ENCODE assay signal across 3 cellular contexts in the genomic region with DNA sequence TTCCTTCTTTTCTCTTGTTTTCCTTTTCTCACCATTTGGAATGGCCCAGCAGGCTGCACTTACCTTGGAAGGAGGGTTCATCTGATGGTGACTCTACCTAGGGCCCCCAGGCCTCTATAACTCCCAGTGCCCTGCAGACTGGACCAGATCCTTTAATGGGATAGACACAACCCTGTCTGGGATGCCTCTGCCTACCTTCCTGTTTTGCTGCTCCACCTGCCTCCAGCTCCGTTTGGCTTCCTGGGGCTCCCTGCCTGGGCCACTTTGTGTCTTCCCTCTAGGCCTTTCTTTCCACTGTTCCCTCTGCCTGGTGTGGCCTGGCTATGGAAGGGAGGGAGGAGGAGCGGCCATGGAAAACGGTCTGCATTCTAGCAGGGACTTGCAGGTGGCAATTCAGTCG.
TF ChIP-seq lines count a peak whose summit lies in the region.

No MANE protein-coding gene starts in this region.

TF ChIP-seq in GM23338, 12 proteins besides CTCF, POLR2A, EP300 and RAD21 (continues in another document):
- TF ChIP-seq JUNB (IDR thresholded peaks at IDR 0.05; ENCODE audit: unreplicated experiment): no peak
- no peak for TF ChIP-seq EZH2 (IDR thresholded peaks at IDR 0.05; ENCODE audit: low read depth, unreplicated experiment)
- no peak for TF ChIP-seq ZNF114 (CRISPR knock-in tag; IDR thresholded peaks at IDR 0.05)
- TF ChIP-seq EZH2phosphoT487 (IDR thresholded peaks at IDR 0.05; ENCODE audit: unreplicated experiment): no peak
- TF ChIP-seq, protein P1, sequence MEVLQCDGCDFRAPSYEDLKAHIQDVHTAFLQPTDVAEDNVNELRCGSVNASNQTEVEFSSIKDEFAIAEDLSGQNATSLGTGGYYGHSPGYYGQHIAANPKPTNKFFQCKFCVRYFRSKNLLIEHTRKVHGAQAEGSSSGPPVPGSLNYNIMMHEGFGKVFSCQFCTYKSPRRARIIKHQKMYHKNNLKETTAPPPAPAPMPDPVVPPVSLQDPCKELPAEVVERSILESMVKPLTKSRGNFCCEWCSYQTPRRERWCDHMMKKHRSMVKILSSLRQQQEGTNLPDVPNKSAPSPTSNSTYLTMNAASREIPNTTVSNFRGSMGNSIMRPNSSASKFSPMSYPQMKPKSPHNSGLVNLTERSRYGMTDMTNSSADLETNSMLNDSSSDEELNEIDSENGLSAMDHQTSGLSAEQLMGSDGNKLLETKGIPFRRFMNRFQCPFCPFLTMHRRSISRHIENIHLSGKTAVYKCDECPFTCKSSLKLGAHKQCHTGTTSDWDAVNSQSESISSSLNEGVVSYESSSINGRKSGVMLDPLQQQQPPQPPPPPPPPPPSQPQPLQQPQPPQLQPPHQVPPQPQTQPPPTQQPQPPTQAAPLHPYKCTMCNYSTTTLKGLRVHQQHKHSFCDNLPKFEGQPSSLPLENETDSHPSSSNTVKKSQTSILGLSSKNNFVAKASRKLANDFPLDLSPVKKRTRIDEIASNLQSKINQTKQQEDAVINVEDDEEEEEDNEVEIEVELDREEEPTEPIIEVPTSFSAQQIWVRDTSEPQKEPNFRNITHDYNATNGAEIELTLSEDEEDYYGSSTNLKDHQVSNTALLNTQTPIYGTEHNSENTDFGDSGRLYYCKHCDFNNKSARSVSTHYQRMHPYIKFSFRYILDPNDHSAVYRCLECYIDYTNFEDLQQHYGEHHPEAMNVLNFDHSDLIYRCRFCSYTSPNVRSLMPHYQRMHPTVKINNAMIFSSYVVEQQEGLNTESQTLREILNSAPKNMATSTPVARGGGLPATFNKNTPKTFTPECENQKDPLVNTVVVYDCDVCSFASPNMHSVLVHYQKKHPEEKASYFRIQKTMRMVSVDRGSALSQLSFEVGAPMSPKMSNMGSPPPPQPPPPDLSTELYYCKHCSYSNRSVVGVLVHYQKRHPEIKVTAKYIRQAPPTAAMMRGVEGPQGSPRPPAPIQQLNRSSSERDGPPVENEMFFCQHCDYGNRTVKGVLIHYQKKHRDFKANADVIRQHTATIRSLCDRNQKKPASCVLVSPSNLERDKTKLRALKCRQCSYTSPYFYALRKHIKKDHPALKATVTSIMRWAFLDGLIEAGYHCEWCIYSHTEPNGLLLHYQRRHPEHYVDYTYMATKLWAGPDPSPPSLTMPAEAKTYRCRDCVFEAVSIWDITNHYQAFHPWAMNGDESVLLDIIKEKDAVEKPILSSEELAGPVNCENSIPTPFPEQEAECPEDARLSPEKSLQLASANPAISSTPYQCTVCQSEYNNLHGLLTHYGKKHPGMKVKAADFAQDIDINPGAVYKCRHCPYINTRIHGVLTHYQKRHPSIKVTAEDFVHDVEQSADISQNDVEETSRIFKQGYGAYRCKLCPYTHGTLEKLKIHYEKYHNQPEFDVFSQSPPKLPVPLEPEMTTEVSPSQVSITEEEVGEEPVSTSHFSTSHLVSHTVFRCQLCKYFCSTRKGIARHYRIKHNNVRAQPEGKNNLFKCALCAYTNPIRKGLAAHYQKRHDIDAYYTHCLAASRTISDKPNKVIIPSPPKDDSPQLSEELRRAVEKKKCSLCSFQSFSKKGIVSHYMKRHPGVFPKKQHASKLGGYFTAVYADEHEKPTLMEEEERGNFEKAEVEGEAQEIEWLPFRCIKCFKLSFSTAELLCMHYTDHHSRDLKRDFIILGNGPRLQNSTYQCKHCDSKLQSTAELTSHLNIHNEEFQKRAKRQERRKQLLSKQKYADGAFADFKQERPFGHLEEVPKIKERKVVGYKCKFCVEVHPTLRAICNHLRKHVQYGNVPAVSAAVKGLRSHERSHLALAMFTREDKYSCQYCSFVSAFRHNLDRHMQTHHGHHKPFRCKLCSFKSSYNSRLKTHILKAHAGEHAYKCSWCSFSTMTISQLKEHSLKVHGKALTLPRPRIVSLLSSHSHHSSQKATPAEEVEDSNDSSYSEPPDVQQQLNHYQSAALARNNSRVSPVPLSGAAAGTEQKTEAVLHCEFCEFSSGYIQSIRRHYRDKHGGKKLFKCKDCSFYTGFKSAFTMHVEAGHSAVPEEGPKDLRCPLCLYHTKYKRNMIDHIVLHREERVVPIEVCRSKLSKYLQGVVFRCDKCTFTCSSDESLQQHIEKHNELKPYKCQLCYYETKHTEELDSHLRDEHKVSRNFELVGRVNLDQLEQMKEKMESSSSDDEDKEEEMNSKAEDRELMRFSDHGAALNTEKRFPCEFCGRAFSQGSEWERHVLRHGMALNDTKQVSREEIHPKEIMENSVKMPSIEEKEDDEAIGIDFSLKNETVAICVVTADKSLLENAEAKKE (CRISPR knock-in tag; IDR thresholded peaks at IDR 0.05): no peak

TF ChIP-seq in IMR-90, 13 proteins besides CTCF, POLR2A, EP300 and RAD21:
- no peak for TF ChIP-seq CHD1 (IDR thresholded peaks at IDR 0.05; ENCODE audit: low read depth, low read length)
- TF ChIP-seq NFE2L2 (IDR thresholded peaks at IDR 0.05; ENCODE audit: low read depth, low read length): no peak
- no peak for TF ChIP-seq MXI1 (IDR thresholded peaks at IDR 0.05; ENCODE audit: borderline replicate concordance, low read depth, low read length)
- TF ChIP-seq MAFK (IDR thresholded peaks at IDR 0.05; ENCODE audit: low read depth, low read length): no peak
- no peak for TF ChIP-seq MAZ (IDR thresholded peaks at IDR 0.05; ENCODE audit: borderline replicate concordance, low read depth, low read length)
- no peak for TF ChIP-seq RFX5 (IDR thresholded peaks at IDR 0.05; ENCODE audit: low read depth, low read length)
- TF ChIP-seq, protein P2, sequence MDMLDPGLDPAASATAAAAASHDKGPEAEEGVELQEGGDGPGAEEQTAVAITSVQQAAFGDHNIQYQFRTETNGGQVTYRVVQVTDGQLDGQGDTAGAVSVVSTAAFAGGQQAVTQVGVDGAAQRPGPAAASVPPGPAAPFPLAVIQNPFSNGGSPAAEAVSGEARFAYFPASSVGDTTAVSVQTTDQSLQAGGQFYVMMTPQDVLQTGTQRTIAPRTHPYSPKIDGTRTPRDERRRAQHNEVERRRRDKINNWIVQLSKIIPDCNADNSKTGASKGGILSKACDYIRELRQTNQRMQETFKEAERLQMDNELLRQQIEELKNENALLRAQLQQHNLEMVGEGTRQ (IDR thresholded peaks at IDR 0.05; ENCODE audit: low read depth, low read length): no peak
- TF ChIP-seq SMC3 (IDR thresholded peaks at IDR 0.05; ENCODE audit: low read depth, low read length): no peak
- TF ChIP-seq RCOR1 (IDR thresholded peaks at IDR 0.05; ENCODE audit: insufficient replicate concordance, low read length): no peak
- no peak for TF ChIP-seq CEBPB (IDR thresholded peaks at IDR 0.05; ENCODE audit: low read depth, low read length)
- TF ChIP-seq FOS (IDR thresholded peaks at IDR 0.05; ENCODE audit: low read depth, low read length): no peak
- TF ChIP-seq BHLHE40 (IDR thresholded peaks at IDR 0.05; ENCODE audit: low read depth, low read length): no peak
TF ChIP-seq in IMR-90: peak in this region for 0.

TF ChIP-seq in WTC11, 78 proteins besides CTCF, POLR2A, EP300 and RAD21:
- TF ChIP-seq FOXK1 (CRISPR knock-in tag; IDR thresholded peaks at IDR 0.05) (no peak), ZNF396 (CRISPR knock-in tag; IDR thresholded peaks at IDR 0.05; ENCODE audit: borderline replicate concordance) (no peak), ZBTB21 (CRISPR knock-in tag; IDR thresholded peaks at IDR 0.05; ENCODE audit: borderline replicate concordance) (no peak), NR3C1 (CRISPR knock-in tag; conservative IDR thresholded peaks at IDR 0.05; ENCODE audit: low read depth) (no peak), ZNF317 (CRISPR knock-in tag; IDR thresholded peaks at IDR 0.05; ENCODE audit: borderline replicate concordance, low read depth) (no peak), SMAD4 (CRISPR knock-in tag; IDR thresholded peaks at IDR 0.05) (no peak), NR1H2 (CRISPR knock-in tag; IDR thresholded peaks at IDR 0.05) (no peak), FOXP1 (CRISPR knock-in tag; IDR thresholded peaks at IDR 0.05; ENCODE audit: borderline replicate concordance) (no peak), JUN (CRISPR knock-in tag; IDR thresholded peaks at IDR 0.05) (no peak)
- TF ChIP-seq, protein P3, sequence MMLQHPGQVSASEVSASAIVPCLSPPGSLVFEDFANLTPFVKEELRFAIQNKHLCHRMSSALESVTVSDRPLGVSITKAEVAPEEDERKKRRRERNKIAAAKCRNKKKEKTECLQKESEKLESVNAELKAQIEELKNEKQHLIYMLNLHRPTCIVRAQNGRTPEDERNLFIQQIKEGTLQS (CRISPR knock-in tag; conservative IDR thresholded peaks at IDR 0.05): no peak
- TF ChIP-seq, protein P4, sequence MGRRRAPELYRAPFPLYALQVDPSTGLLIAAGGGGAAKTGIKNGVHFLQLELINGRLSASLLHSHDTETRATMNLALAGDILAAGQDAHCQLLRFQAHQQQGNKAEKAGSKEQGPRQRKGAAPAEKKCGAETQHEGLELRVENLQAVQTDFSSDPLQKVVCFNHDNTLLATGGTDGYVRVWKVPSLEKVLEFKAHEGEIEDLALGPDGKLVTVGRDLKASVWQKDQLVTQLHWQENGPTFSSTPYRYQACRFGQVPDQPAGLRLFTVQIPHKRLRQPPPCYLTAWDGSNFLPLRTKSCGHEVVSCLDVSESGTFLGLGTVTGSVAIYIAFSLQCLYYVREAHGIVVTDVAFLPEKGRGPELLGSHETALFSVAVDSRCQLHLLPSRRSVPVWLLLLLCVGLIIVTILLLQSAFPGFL (CRISPR knock-in tag; IDR thresholded peaks at IDR 0.05; ENCODE audit: borderline replicate concordance): no peak
- TF ChIP-seq, protein P5, sequence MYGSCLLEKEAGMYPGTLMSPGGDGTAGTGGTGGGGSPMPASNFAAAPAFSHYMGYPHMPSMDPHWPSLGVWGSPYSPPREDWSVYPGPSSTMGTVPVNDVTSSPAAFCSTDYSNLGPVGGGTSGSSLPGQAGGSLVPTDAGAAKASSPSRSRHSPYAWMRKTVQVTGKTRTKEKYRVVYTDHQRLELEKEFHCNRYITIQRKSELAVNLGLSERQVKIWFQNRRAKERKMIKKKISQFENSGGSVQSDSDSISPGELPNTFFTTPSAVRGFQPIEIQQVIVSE (CRISPR knock-in tag; IDR thresholded peaks at IDR 0.05; ENCODE audit: borderline replicate concordance): no peak
- TF ChIP-seq, protein P6, sequence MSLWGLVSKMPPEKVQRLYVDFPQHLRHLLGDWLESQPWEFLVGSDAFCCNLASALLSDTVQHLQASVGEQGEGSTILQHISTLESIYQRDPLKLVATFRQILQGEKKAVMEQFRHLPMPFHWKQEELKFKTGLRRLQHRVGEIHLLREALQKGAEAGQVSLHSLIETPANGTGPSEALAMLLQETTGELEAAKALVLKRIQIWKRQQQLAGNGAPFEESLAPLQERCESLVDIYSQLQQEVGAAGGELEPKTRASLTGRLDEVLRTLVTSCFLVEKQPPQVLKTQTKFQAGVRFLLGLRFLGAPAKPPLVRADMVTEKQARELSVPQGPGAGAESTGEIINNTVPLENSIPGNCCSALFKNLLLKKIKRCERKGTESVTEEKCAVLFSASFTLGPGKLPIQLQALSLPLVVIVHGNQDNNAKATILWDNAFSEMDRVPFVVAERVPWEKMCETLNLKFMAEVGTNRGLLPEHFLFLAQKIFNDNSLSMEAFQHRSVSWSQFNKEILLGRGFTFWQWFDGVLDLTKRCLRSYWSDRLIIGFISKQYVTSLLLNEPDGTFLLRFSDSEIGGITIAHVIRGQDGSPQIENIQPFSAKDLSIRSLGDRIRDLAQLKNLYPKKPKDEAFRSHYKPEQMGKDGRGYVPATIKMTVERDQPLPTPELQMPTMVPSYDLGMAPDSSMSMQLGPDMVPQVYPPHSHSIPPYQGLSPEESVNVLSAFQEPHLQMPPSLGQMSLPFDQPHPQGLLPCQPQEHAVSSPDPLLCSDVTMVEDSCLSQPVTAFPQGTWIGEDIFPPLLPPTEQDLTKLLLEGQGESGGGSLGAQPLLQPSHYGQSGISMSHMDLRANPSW (CRISPR knock-in tag; conservative IDR thresholded peaks at IDR 0.05; ENCODE audit: low read depth): no peak
- TF ChIP-seq, protein P7, sequence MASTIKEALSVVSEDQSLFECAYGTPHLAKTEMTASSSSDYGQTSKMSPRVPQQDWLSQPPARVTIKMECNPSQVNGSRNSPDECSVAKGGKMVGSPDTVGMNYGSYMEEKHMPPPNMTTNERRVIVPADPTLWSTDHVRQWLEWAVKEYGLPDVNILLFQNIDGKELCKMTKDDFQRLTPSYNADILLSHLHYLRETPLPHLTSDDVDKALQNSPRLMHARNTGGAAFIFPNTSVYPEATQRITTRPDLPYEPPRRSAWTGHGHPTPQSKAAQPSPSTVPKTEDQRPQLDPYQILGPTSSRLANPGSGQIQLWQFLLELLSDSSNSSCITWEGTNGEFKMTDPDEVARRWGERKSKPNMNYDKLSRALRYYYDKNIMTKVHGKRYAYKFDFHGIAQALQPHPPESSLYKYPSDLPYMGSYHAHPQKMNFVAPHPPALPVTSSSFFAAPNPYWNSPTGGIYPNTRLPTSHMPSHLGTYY (CRISPR knock-in tag; IDR thresholded peaks at IDR 0.05): no peak
